8 cellular contexts compared by ENCODE assay signal in genomic region chr17:45098869-45099616, GRCh38. TPM values are rescaled to one million over a fixed set of nuclear protein-coding genes. Genes with fewer than 3 reads are reported as not detected.
DNase-seq lines count a peak whose midpoint lies in the region; ATAC-seq and TF ChIP-seq lines count a peak whose summit lies in the region.

No MANE protein-coding gene starts in this region.

- in situ Hi-C loops in GM13977 (cut with MboI; ENCODE audit: low pct_unique_long_range_greater_than_20kb, low sequenced_read_pairs, unreplicated experiment), result no loop called here

- DNase-seq in GM13977 (ENCODE audit: low spot score) (peak; percentile 89), NCI-H2227 treated with DMSO at 0.1 percent for 48 hours (lab: John Stamatoyannopoulos, UW) (peak; percentile 60), kidney epithelial cell (ENCODE audit: low read depth) (no peak)
- peak; percentile 57 to 75 for DNase-seq in activated CD4-positive, alpha-beta T cell treated with anti-CD3 and anti-CD28 coated beads for 24 hours (ENCODE audit: low read depth in 2 of 2)
- peak; percentile 51 for DNase-seq in central memory CD4-positive, alpha-beta T cell
- DNase-seq in stimulated activated CD4-positive, alpha-beta T cell treated with anti-CD3 and anti-CD28 coated beads, Interleukin-1b, Interleukin-23, amount 100 ng/mL, for 48 hours, result peak; percentile 68

- H3K36me3 ChIP-seq in kidney epithelial cell (ENCODE audit: control insufficient read depth, insufficient read depth, low read length), result peaks cover 11% of the 10 kb centered on the region

- H3K27ac ChIP-seq in 22Rv1, result no peak overlapping the region

- ATAC-seq in HG02884 (IDR thresholded peaks at IDR 0.05; ENCODE audit: unreplicated experiment), result no peak

- peak; percentile 92 for TF ChIP-seq CTCF in 22Rv1 (IDR thresholded peaks at IDR 0.05)
- peak; percentile 91 for TF ChIP-seq CTCF in GM13977 (IDR thresholded peaks at IDR 0.05; ENCODE audit: extremely low read depth, insufficient read depth, missing control alignments)
- peak; percentile 96 for TF ChIP-seq CTCF in kidney epithelial cell (IDR thresholded peaks at IDR 0.05; ENCODE audit: insufficient read depth, low read length, poor library complexity, severe bottlenecking)

- no peak overlapping the region for H3K4me3 ChIP-seq in kidney epithelial cell (ENCODE audit: low read depth, low read length)

- H3K27me3 ChIP-seq in kidney epithelial cell (ENCODE audit: control insufficient read depth, insufficient read depth, low read length), result no peaks in the 10 kb centered on the region

RNA-seq across cellular contexts. Expression of gene PLCD3, which starts 33.3 kb away (rescaled TPM):
- total RNA-seq in kidney epithelial cell, result 54.5 and 61.9 TPM in 2 replicates

RNA-seq across cellular contexts. Expression of gene ACBD4, which starts 36.4 kb away (rescaled TPM):
- 7.1 and 8.2 TPM in 2 replicates for total RNA-seq in kidney epithelial cell

RNA-seq across cellular contexts. Expression of gene NMT1, which starts 37.9 kb away (rescaled TPM):
- 68.0 and 82.0 TPM in 2 replicates for total RNA-seq in kidney epithelial cell

RNA-seq across cellular contexts. Expression of gene DCAKD, which starts 47.6 kb away (rescaled TPM):
- 61.5 and 65.9 TPM in 2 replicates for total RNA-seq in kidney epithelial cell

RNA-seq across cellular contexts. Expression of gene HEXIM1, which starts 49.2 kb away (rescaled TPM):
- total RNA-seq in kidney epithelial cell, result 17.9 and 20.0 TPM in 2 replicates
